ENCODE assay signal across 26 cellular contexts in genomic region chr15:92087211-92087610, GRCh38.
"Had no signal": no experiment of that assay in that cellular context is flagged by ENCODE, and none has a peak within 500 bp of the region (broad histone marks: within the 10 kb centered on the region; RNA-seq: fewer than 3 reads in every experiment).

No MANE protein-coding gene starts in this region.

- H3K36me3 ChIP-seq: esophagus muscularis mucosa, gastrocnemius medialis, heart left ventricle, left lung, lower lobe of right lung had no signal

- H3K27me3 ChIP-seq: dorsolateral prefrontal cortex, esophagus muscularis mucosa, gastrocnemius medialis, heart left ventricle, left lung had no signal

- H3K36me3 Mint-ChIP-seq: immature natural killer cell, memory B cell, natural killer cell had no signal

- H3K4me1 Mint-ChIP-seq: memory B cell had no signal

- FAIRE-seq: colon, endothelial cell of umbilical vein had no signal

- H3K4me3 ChIP-seq: coronary artery, dorsolateral prefrontal cortex, esophagus muscularis mucosa, gastrocnemius medialis, heart left ventricle, hepatocyte, left lung, lower lobe of right lung had no signal

- DNase-seq: dermis blood vessel endothelial cell; dorsolateral prefrontal cortex; effector CD4-positive, alpha-beta T cell; effector memory CD4-positive, alpha-beta T cell; erythroblast; foreskin melanocyte; gastrocnemius medialis; heart left ventricle; hypothalamus; immature natural killer cell; islet precursor cell; left cardiac atrium; left lung; left ventricle myocardium superior; lower lobe of right lung; mesendoderm; midbrain; naive thymus-derived CD4-positive, alpha-beta T cell; natural killer cell had no signal

- ATAC-seq: gastrocnemius medialis; heart left ventricle; left cardiac atrium; left lung; left ventricle myocardium superior; lower lobe of right lung; naive thymus-derived CD4-positive, alpha-beta T cell; natural killer cell had no signal

- H3K9me3 ChIP-seq: esophagus muscularis mucosa, gastrocnemius medialis, heart left ventricle, left lung, lower lobe of right lung had no signal

- H2AFZ ChIP-seq: hepatocyte had no signal

- H3K9me3 Mint-ChIP-seq: immature natural killer cell; memory B cell; naive thymus-derived CD4-positive, alpha-beta T cell; natural killer cell had no signal

- H3K27ac ChIP-seq: coronary artery, dorsolateral prefrontal cortex, epithelial cell of prostate, esophagus muscularis mucosa, gastrocnemius medialis, heart left ventricle, hepatocyte, left lung, lower lobe of right lung had no signal

- H3K4me2 ChIP-seq: hepatocyte had no signal

- H3K79me2 ChIP-seq: hepatocyte had no signal

- H3K27ac Mint-ChIP-seq: immature natural killer cell; memory B cell; naive thymus-derived CD4-positive, alpha-beta T cell; natural killer cell had no signal

- H3K4me3 Mint-ChIP-seq: immature natural killer cell; memory B cell; naive thymus-derived CD4-positive, alpha-beta T cell; natural killer cell had no signal

- H3K27me3 Mint-ChIP-seq: naive thymus-derived CD4-positive, alpha-beta T cell had no signal
